ENCODE assay signal across 8 cellular contexts in genomic region chr5:172006378-172007152, GRCh38. TPM values are rescaled to one million over a fixed set of nuclear protein-coding genes. Genes with fewer than 3 reads are reported as not detected.
DNase-seq lines count a peak whose midpoint lies in the region; ATAC-seq and TF ChIP-seq lines count a peak whose summit lies in the region.

FBXW11 (minus strand) TSS chr5:172006638; CDS start chr5:172006502, 136 bp downstream.

- TF ChIP-seq POLR2A in ovary (IDR thresholded peaks at IDR 0.05) (peak; percentile 81), thyroid gland (IDR thresholded peaks at IDR 0.05) (peak; percentile 55 to 86)

- peak within 1 kb of the TSS; percentile 96 for H3K4me3 ChIP-seq in ovary
- peak within 1 kb of the TSS; percentile 48 to 93 (median 70) for H3K4me3 ChIP-seq in thyroid gland (replicated peaks in 1 of 3)

- H3K36me3 ChIP-seq in ovary, result no peaks in the 10 kb centered on the region
- no peaks in the 10 kb centered on the region for H3K36me3 ChIP-seq in thyroid gland

- peak within 1 kb of the TSS; percentile 94 for H3K4me3 Mint-ChIP-seq in activated naive CD8-positive, alpha-beta T cell treated with anti-CD3 and anti-CD28 coated beads for 36 hours

- CTCF ChIA-PET in GM10248 (lab: Yijun Ruan, JAX), result interaction anchor here (0.8 to 4.9 kb wide), 19 partner anchors 9 to 589 kb away, joined by 3 to 42 read pairs (median 3); no protein-coding TSS in a partner anchor

- H3K4me1 ChIP-seq in ovary (ENCODE audit: insufficient read depth) (peaks cover 5% of the 10 kb centered on the region), thyroid gland (peaks cover 29 to 47% of the 10 kb centered on the region in 2 donors)

- H3K9me3 ChIP-seq in ovary (no peaks in the 10 kb centered on the region), thyroid gland (no peaks in the 10 kb centered on the region)

- H3K36me3 Mint-ChIP-seq in activated naive CD8-positive, alpha-beta T cell treated with anti-CD3 and anti-CD28 coated beads for 36 hours, result peaks cover 35% of the 10 kb centered on the region

- no peak for TF ChIP-seq EP300 in ovary (IDR thresholded peaks at IDR 0.05)

- peak; percentile 76 for ATAC-seq in HG02623 (IDR thresholded peaks at IDR 0.05; ENCODE audit: unreplicated experiment)

- TF ChIP-seq CTCF in GM10248 (IDR thresholded peaks at IDR 0.05; ENCODE audit: control extremely low read depth, extremely low read depth, low read depth, missing control alignments) (no peak), ovary (IDR thresholded peaks at IDR 0.05) (no peak), thyroid gland (IDR thresholded peaks at IDR 0.05) (no peak)

- H3K4me1 Mint-ChIP-seq in activated naive CD8-positive, alpha-beta T cell treated with anti-CD3 and anti-CD28 coated beads for 36 hours, result peaks cover 54% of the 10 kb centered on the region

- POLR2A ChIA-PET in GM10248 (lab: Yijun Ruan, JAX), result interaction anchor here (0.8 to 1.4 kb wide), 6 partner anchors 11 to 618 kb away, joined by 3 to 4 read pairs (median 3); partner anchors contain the start of gene NPM1

- H3K27ac Mint-ChIP-seq in activated naive CD8-positive, alpha-beta T cell treated with anti-CD3 and anti-CD28 coated beads for 36 hours, result peak within 1 kb of the TSS; percentile 97

- DNase-seq in GM10248 (ENCODE audit: extremely low spot score) (peak; percentile 96), NCI-H1105 (lab: John Stamatoyannopoulos, UW) (peak; percentile 76), SKM-1 treated with dmso at 0.1 percent for 144 hours (lab: John Stamatoyannopoulos, UW; ENCODE audit: unreplicated experiment) (peak; percentile 91), head of caudate nucleus (peak; percentile 95 to 99 (median 98)), ovary (peak; percentile 94 to 96 (median 95)), thyroid gland (peak; percentile 97)
- DNase-seq in activated naive CD8-positive, alpha-beta T cell treated with anti-CD3 and anti-CD28 coated beads for 36 hours, result peak; percentile 96

- H3K27me3 Mint-ChIP-seq in activated naive CD8-positive, alpha-beta T cell treated with anti-CD3 and anti-CD28 coated beads for 36 hours, result no peaks in the 10 kb centered on the region

- intact Hi-C loops in head of caudate nucleus (cut with DNase I), result loop anchor here (5.0 to 10.0 kb wide), 3 partner anchors 178 to 619 kb away; partner anchors contain the start of genes NPM1, STK10 and UBTD2
- intact Hi-C loops in ovary (cut with DNase I), result loop anchor here in 1 of 4 donors (10.0 kb wide), 1 partner anchor 52 kb away; no protein-coding TSS in a partner anchor
- intact Hi-C loops in thyroid gland (cut with DNase I), result no loop called here

- peak within 1 kb of the TSS; percentile 87 to 98 for H3K27ac ChIP-seq in ovary
- peak within 1 kb of the TSS; percentile 97 to 99 (median 98) for H3K27ac ChIP-seq in thyroid gland

- H3K9me3 Mint-ChIP-seq in activated naive CD8-positive, alpha-beta T cell treated with anti-CD3 and anti-CD28 coated beads for 36 hours, result no peaks in the 10 kb centered on the region

- H3K27me3 ChIP-seq in ovary (no peaks in the 10 kb centered on the region), thyroid gland (no peaks in the 10 kb centered on the region)

- 0% methylated on average over 58 to 77 of the region's 77 CpGs for WGBS in ovary, 3 donors
- 0 to 1% methylated on average over 13 to 44 of the region's 77 CpGs for WGBS in thyroid gland, 2 donors

RNA-seq across cellular contexts. Expression of gene FBXW11, which starts in this region (rescaled TPM):
- 10 to 100 TPM; 55.1 to 60.8 TPM for total RNA-seq in activated naive CD8-positive, alpha-beta T cell treated with anti-CD3 and anti-CD28 coated beads for 36 hours
- total RNA-seq in ovary, result 10 to 100 TPM; 49.8 to 73.4 (median 53.0) TPM
- polyA plus RNA-seq in ovary, result 10 to 100 TPM; 20.5 to 70.0 TPM
- total RNA-seq in thyroid gland, result 10 to 100 TPM; 61.3 to 76.6 (median 70.2) TPM

Comparison
In these comparisons a context has a peak if more than half of its experiments do, and no peak if none do; other contexts are left out.
1. Peak in every context shown above with its lines: DNase-seq, ATAC-seq, H3K4me3 ChIP-seq and H3K27ac ChIP-seq.